ENCODE assay signal across 27 cellular contexts in genomic region chr4:124696182-124696581, GRCh38.
"Had no signal": no experiment of that assay in that cellular context is flagged by ENCODE, and none has a peak within 500 bp of the region (broad histone marks: within the 10 kb centered on the region; RNA-seq: fewer than 3 reads in every experiment).

No MANE protein-coding gene starts in this region.

- H3K4me3 ChIP-seq: stomach, suprapubic skin, testis, thoracic aorta, thyroid gland, tibial artery, tibial nerve, transverse colon, upper lobe of left lung, upper lobe of right lung, uterus, vagina had no signal

- H3K27me3 Mint-ChIP-seq: stimulated activated memory B cell treated with anti-CD40 and anti-IgM and Interleukin-4, amounts not matched to agents 10 μg/mL and 1 μg/mL and 100 μg/mL, for 72 hours; stimulated activated naive B cell treated with anti-CD40 and anti-IgM and Interleukin-4, amounts not matched to agents 10 μg/mL and 1 μg/mL and 100 μg/mL, for 72 hours; stimulated activated naive CD8-positive, alpha-beta T cell treated with anti-CD3 and anti-CD28 coated beads, Interleukin-15, amount 100 ng/mL, for 72 hours; stimulated activated naive CD8-positive, alpha-beta T cell treated with anti-CD3 and anti-CD28 coated beads, Interleukin-15, Interleukin-2, amounts not matched to agents 100 ng/mL and 50 ng/mL, for 24 hours; type B pancreatic cell had no signal

- H3K27me3 ChIP-seq: stomach, suprapubic skin, testis, thyroid gland, tibial artery, tibial nerve, transverse colon, upper lobe of left lung, upper lobe of right lung, uterus, vagina had no signal

- H3K27ac ChIP-seq: stomach, suprapubic skin, testis, thoracic aorta, thyroid gland, tibial nerve, transverse colon, upper lobe of left lung, upper lobe of right lung, uterus, vagina had no signal

- DNase-seq: stimulated activated CD4-positive, alpha-beta T cell treated with anti-CD3 and anti-CD28 coated beads, Interleukin-2, amount 100 ng/mL, for 48 hours; stimulated activated CD4-positive, alpha-beta T cell treated with anti-CD3 and anti-CD28 coated beads, Interleukin-4, amount 100 ng/mL, for 1 hour; stimulated activated CD4-positive, alpha-beta T cell treated with anti-CD3 and anti-CD28 coated beads, Interleukin-4, amount 100 ng/mL, for 24 hours; stimulated activated CD4-positive, alpha-beta T cell treated with anti-CD3 and anti-CD28 coated beads, Interleukin-4, amount 100 ng/mL, for 4 hours; stimulated activated CD8-positive, alpha-beta memory T cell treated with anti-CD3 and anti-CD28 coated beads, Interleukin-4, amount 100 ng/mL, for 48 hours; stimulated activated naive B cell treated with anti-CD40 and anti-IgM and Interleukin-4, amounts not matched to agents 10 μg/mL and 1 μg/mL and 100 μg/mL, for 72 hours; stimulated activated naive CD4-positive, alpha-beta T cell; stimulated activated naive CD4-positive, alpha-beta T cell treated with Interleukin-2 at 50 U/mL for 16 hours; stimulated activated naive CD8-positive, alpha-beta T cell treated with anti-CD3 and anti-CD28 coated beads, Interleukin-15, amount 100 ng/mL, for 72 hours; stimulated activated naive CD8-positive, alpha-beta T cell treated with anti-CD3 and anti-CD28 coated beads, Interleukin-15, Interleukin-2, amounts not matched to agents 100 U/mL and 50 U/mL, for 24 hours; stomach; testis; thyroid gland; tibial artery; transverse colon; trophoblast cell; upper lobe of left lung; upper lobe of right lung; uterus had no signal

- H3K27ac Mint-ChIP-seq: stimulated activated effector memory CD8-positive, alpha-beta T cell treated with anti-CD3 and anti-CD28 coated beads, Interleukin-12 subunit alpha, Interleukin-12 subunit beta, amount 100 ng/mL, for 72 hours; stimulated activated memory B cell treated with anti-CD40 and anti-IgM and Interleukin-4, amounts not matched to agents 10 μg/mL and 1 μg/mL and 100 μg/mL, for 72 hours; stimulated activated naive B cell treated with anti-CD40 and anti-IgM and Interleukin-4, amounts not matched to agents 10 μg/mL and 1 μg/mL and 100 μg/mL, for 72 hours; stimulated activated naive CD8-positive, alpha-beta T cell treated with anti-CD3 and anti-CD28 coated beads, Interleukin-15, amount 100 ng/mL, for 72 hours; stimulated activated naive CD8-positive, alpha-beta T cell treated with anti-CD3 and anti-CD28 coated beads, Interleukin-15, Interleukin-2, amounts not matched to agents 100 ng/mL and 50 ng/mL, for 24 hours; type B pancreatic cell had no signal

- H3K4me3 Mint-ChIP-seq: stimulated activated effector memory CD8-positive, alpha-beta T cell treated with anti-CD3 and anti-CD28 coated beads, Interleukin-12 subunit alpha, Interleukin-12 subunit beta, amount 100 ng/mL, for 72 hours; stimulated activated memory B cell treated with anti-CD40 and anti-IgM and Interleukin-4, amounts not matched to agents 10 μg/mL and 1 μg/mL and 100 μg/mL, for 72 hours; stimulated activated naive B cell treated with anti-CD40 and anti-IgM and Interleukin-4, amounts not matched to agents 10 μg/mL and 1 μg/mL and 100 μg/mL, for 72 hours; stimulated activated naive CD8-positive, alpha-beta T cell treated with anti-CD3 and anti-CD28 coated beads, Interleukin-15, amount 100 ng/mL, for 72 hours; stimulated activated naive CD8-positive, alpha-beta T cell treated with anti-CD3 and anti-CD28 coated beads, Interleukin-15, Interleukin-2, amounts not matched to agents 100 ng/mL and 50 ng/mL, for 24 hours; type B pancreatic cell had no signal

- H3K4me1 ChIP-seq: testis, thyroid gland, tibial nerve, transverse colon, upper lobe of left lung, upper lobe of right lung, uterus, vagina had no signal

- ATAC-seq: stimulated activated effector memory CD8-positive, alpha-beta T cell treated with anti-CD3 and anti-CD28 coated beads, Interleukin-12 subunit alpha, Interleukin-12 subunit beta, amount 100 ng/mL, for 72 hours; stimulated activated memory B cell treated with anti-CD40 and anti-IgM and Interleukin-4, amounts not matched to agents 10 μg/mL and 1 μg/mL and 100 μg/mL, for 72 hours; stimulated activated naive B cell treated with anti-CD40 and anti-IgM and Interleukin-4, amounts not matched to agents 10 μg/mL and 1 μg/mL and 100 μg/mL, for 72 hours; stimulated activated naive CD8-positive, alpha-beta T cell treated with anti-CD3 and anti-CD28 coated beads, Interleukin-15, amount 100 ng/mL, for 72 hours; stimulated activated naive CD8-positive, alpha-beta T cell treated with anti-CD3 and anti-CD28 coated beads, Interleukin-15, Interleukin-2, amounts not matched to agents 100 U/mL and 50 U/mL, for 24 hours; upper lobe of right lung had no signal

- H3K9me3 ChIP-seq: testis, thyroid gland, upper lobe of right lung, vagina had no signal

- H3K36me3 Mint-ChIP-seq: stimulated activated effector memory CD8-positive, alpha-beta T cell treated with anti-CD3 and anti-CD28 coated beads, Interleukin-12 subunit alpha, Interleukin-12 subunit beta, amount 100 ng/mL, for 72 hours; stimulated activated memory B cell treated with anti-CD40 and anti-IgM and Interleukin-4, amounts not matched to agents 10 μg/mL and 1 μg/mL and 100 μg/mL, for 72 hours had no signal

- H3K36me3 ChIP-seq: thoracic aorta, transverse colon, upper lobe of right lung, uterus had no signal

- H3K4me1 Mint-ChIP-seq: stimulated activated effector memory CD8-positive, alpha-beta T cell treated with anti-CD3 and anti-CD28 coated beads, Interleukin-12 subunit alpha, Interleukin-12 subunit beta, amount 100 ng/mL, for 72 hours; stimulated activated memory B cell treated with anti-CD40 and anti-IgM and Interleukin-4, amounts not matched to agents 10 μg/mL and 1 μg/mL and 100 μg/mL, for 72 hours; stimulated activated naive B cell treated with anti-CD40 and anti-IgM and Interleukin-4, amounts not matched to agents 10 μg/mL and 1 μg/mL and 100 μg/mL, for 72 hours; stimulated activated naive CD8-positive, alpha-beta T cell treated with anti-CD3 and anti-CD28 coated beads, Interleukin-15, amount 100 ng/mL, for 72 hours had no signal
